ENCODE assay signal across 9 cellular contexts in the genomic region with DNA sequence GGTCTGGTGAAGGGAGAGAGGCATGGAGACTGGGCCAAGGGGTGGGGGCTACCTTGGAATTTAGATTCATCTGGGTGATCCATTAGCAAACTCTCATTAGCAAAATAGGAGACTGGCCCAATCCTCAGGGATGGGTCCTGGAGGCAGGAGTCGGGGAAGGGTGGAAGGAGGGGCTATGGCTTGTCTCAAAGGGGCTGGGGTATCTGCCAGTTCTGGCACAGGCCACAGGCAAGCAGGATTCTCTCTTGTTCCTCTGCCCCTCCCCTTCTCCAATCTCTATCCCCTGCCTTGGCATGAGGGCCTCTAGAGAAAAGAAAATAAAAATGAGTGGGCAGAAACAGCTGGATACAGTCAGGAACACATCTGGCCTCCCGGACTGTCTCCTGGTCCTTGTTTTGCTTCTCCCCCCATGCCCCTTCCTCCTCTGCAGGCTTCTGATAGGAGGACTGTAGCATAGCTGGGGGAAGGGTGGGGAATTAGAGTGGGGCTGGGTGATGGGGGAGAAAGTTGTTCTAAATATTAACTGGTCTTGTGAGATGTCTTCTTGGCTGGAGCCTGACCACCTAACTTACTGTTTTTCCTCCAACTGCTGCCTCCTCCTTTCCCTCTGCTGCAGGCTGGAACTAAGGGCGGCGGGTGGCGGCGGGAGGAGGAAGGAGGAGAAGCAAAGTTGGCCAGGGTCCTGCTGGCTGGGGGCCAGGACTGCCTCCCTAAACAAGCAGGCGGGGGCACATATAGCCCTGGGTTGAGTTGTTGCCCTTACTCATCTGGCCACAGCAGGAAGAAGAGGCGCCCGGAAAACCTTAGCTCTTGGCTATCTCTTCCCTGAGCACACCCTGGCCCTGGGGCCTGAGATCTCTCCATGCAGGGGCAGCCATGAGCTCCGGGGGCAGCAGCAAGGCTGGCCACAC. TPM values are rescaled to one million over a fixed set of nuclear protein-coding genes. Genes with fewer than 3 reads are reported as not detected.
A peak's percentile ranks its signal among the peaks of the same experiment; 100 is the strongest.
DNase-seq lines count a peak whose midpoint lies in the region; ATAC-seq and TF ChIP-seq lines count a peak whose summit lies in the region.
"Had no signal": no experiment of that assay in that cellular context is flagged by ENCODE, and none has a peak within 500 bp of the region (broad histone marks: within the 10 kb centered on the region; RNA-seq: fewer than 3 reads in every experiment).

No MANE protein-coding gene starts in this region.

- peaks cover 15% of the 10 kb centered on the region for H3K4me1 ChIP-seq in suprapubic skin

- no peak for ATAC-seq in activated T-helper 17 cell treated with anti-CD3 and anti-CD28 coated beads, Interleukin-2, amount 50 U/mL, for 72 hours (replicated peaks)
- ATAC-seq in GM21390 (IDR thresholded peaks at IDR 0.05; ENCODE audit: unreplicated experiment) (no peak), HG02642 (IDR thresholded peaks at IDR 0.05; ENCODE audit: poor library complexity, unreplicated experiment) (no peak)

- no peaks in the 10 kb centered on the region for H3K36me3 Mint-ChIP-seq in activated naive CD8-positive, alpha-beta T cell treated with anti-CD3 and anti-CD28 coated beads for 36 hours
- no peaks in the 10 kb centered on the region for H3K36me3 Mint-ChIP-seq in activated T-helper 17 cell treated with anti-CD3 and anti-CD28 coated beads, Interleukin-2, amount 50 U/mL, for 72 hours (ENCODE audit: low read depth)

- no peak for TF ChIP-seq EP300 in suprapubic skin (IDR thresholded peaks at IDR 0.05)

- H3K36me3 ChIP-seq in suprapubic skin = no peaks in the 10 kb centered on the region

- H3K9me3 Mint-ChIP-seq in activated naive CD8-positive, alpha-beta T cell treated with anti-CD3 and anti-CD28 coated beads for 36 hours = no peaks in the 10 kb centered on the region
- no peaks in the 10 kb centered on the region for H3K9me3 Mint-ChIP-seq in activated T-helper 17 cell treated with anti-CD3 and anti-CD28 coated beads, Interleukin-2, amount 50 U/mL, for 72 hours
- H3K9me3 Mint-ChIP-seq: stimulated activated naive CD8-positive, alpha-beta T cell treated with anti-CD3 and anti-CD28 coated beads, Interleukin-15, Interleukin-2, amounts not matched to agents 100 ng/mL and 50 ng/mL, for 24 hours had no signal

- H3K4me1 Mint-ChIP-seq in activated naive CD8-positive, alpha-beta T cell treated with anti-CD3 and anti-CD28 coated beads for 36 hours = no peaks in the 10 kb centered on the region
- H3K4me1 Mint-ChIP-seq in activated T-helper 17 cell treated with anti-CD3 and anti-CD28 coated beads, Interleukin-2, amount 50 U/mL, for 72 hours = no peaks in the 10 kb centered on the region

- peak; percentile 88 for DNase-seq in HT1080 (ENCODE audit: low read depth)
- DNase-seq in amygdala (lab: John Stamatoyannopoulos, UW) = peak in 41 of 56 donors; percentile 0 to 77 (median 9)
- DNase-seq in hypothalamus (lab: John Stamatoyannopoulos, UW) = peak in 38 of 51 donors; percentile 0 to 58 (median 22)
- DNase-seq in suprapubic skin (ENCODE audit: low spot score in 2 of 2) = peak; percentile 82 to 85
- DNase-seq in activated naive CD8-positive, alpha-beta T cell treated with anti-CD3 and anti-CD28 coated beads for 36 hours = no peak

- TF ChIP-seq POLR2A in suprapubic skin (IDR thresholded peaks at IDR 0.05) = no peak

- 23% methylated on average over 9 of the region's 10 CpGs for WGBS in suprapubic skin

- H3K27ac Mint-ChIP-seq in activated naive CD8-positive, alpha-beta T cell treated with anti-CD3 and anti-CD28 coated beads for 36 hours = no peak overlapping the region
- H3K27ac Mint-ChIP-seq in activated T-helper 17 cell treated with anti-CD3 and anti-CD28 coated beads, Interleukin-2, amount 50 U/mL, for 72 hours = no peak overlapping the region
- H3K27ac Mint-ChIP-seq: stimulated activated naive CD8-positive, alpha-beta T cell treated with anti-CD3 and anti-CD28 coated beads, Interleukin-15, Interleukin-2, amounts not matched to agents 100 ng/mL and 50 ng/mL, for 24 hours had no signal

- TF ChIP-seq CTCF in suprapubic skin (IDR thresholded peaks at IDR 0.05) = no peak

- H3K4me3 ChIP-seq in suprapubic skin = peak overlapping the region; percentile 29

- no peak overlapping the region for H3K4me3 Mint-ChIP-seq in activated naive CD8-positive, alpha-beta T cell treated with anti-CD3 and anti-CD28 coated beads for 36 hours
- H3K4me3 Mint-ChIP-seq in activated T-helper 17 cell treated with anti-CD3 and anti-CD28 coated beads, Interleukin-2, amount 50 U/mL, for 72 hours = no peak overlapping the region
- H3K4me3 Mint-ChIP-seq: stimulated activated naive CD8-positive, alpha-beta T cell treated with anti-CD3 and anti-CD28 coated beads, Interleukin-15, Interleukin-2, amounts not matched to agents 100 ng/mL and 50 ng/mL, for 24 hours had no signal

- no peaks in the 10 kb centered on the region for H3K27me3 Mint-ChIP-seq in activated naive CD8-positive, alpha-beta T cell treated with anti-CD3 and anti-CD28 coated beads for 36 hours
- no peaks in the 10 kb centered on the region for H3K27me3 Mint-ChIP-seq in activated T-helper 17 cell treated with anti-CD3 and anti-CD28 coated beads, Interleukin-2, amount 50 U/mL, for 72 hours
- H3K27me3 Mint-ChIP-seq: stimulated activated naive CD8-positive, alpha-beta T cell treated with anti-CD3 and anti-CD28 coated beads, Interleukin-15, Interleukin-2, amounts not matched to agents 100 ng/mL and 50 ng/mL, for 24 hours had no signal

- no peaks in the 10 kb centered on the region for H3K27me3 ChIP-seq in suprapubic skin

- H3K27ac ChIP-seq in suprapubic skin = peak overlapping the region; percentile 48

- H3K9me3 ChIP-seq in suprapubic skin = no peaks in the 10 kb centered on the region

RNA-seq across cellular contexts. Expression of gene LAS1L, which starts 53.3 kb away (rescaled TPM):
- total RNA-seq in HT1080 (2014; rRNA removed; shearing (Covaris generic)) = 46.3 and 54.9 TPM in 2 replicates
- 39.9 and 40.2 TPM in 2 replicates for polyA plus RNA-seq in HT1080 (2015; cell fraction: cytosol; rRNA removed)
- polyA plus RNA-seq in HT1080 (2015; cell fraction: nucleus; rRNA removed) = 68.0 and 74.2 TPM in 2 replicates
- 10 to 100 TPM; 17.2 to 38.2 (median 31.5) TPM for total RNA-seq in suprapubic skin
- 10 to 100 TPM; 76.9 to 79.8 TPM for total RNA-seq in activated naive CD8-positive, alpha-beta T cell treated with anti-CD3 and anti-CD28 coated beads for 36 hours
- 10 to 100 TPM; 29.7 to 56.7 TPM for total RNA-seq in activated T-helper 17 cell treated with anti-CD3 and anti-CD28 coated beads, Interleukin-2, amount 50 U/mL, for 72 hours
